Comparison of ENCODE assay signal across 26 cellular contexts in the genomic region with DNA sequence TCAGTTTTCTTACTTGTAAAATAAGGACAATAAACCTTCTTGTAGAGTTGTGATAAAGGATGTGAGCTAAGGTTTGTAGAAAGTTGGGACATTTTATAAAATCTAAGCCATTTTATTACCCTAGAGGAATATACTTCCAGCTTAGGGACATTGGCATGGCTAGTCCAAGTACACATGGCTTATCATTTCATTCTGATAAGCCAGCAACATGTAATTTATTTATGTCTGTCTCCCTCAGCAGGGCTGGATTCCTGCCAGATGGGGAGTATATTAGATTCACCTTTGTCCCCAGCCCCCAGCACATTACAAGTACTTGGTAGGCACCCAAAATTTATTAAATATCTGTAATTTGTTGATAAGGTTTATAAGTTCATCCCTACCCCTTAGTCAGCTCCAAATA. TPM values are rescaled to one million over a fixed set of nuclear protein-coding genes. Genes with fewer than 3 reads are reported as not detected.
"Had no signal": no experiment of that assay in that cellular context is flagged by ENCODE, and none has a peak within 500 bp of the region (broad histone marks: within the 10 kb centered on the region; RNA-seq: fewer than 3 reads in every experiment).

No MANE protein-coding gene starts in this region.

- H3K27ac ChIP-seq: brain microvascular endothelial cell, PC-9, SK-N-MC, WERI-Rb-1 had no signal

- H3K4me2 ChIP-seq: PC-9 had no signal

- H3K4me3 ChIP-seq: PC-9, SK-N-MC had no signal

- H3K4me1 Mint-ChIP-seq: activated CD4-positive, alpha-beta T cell treated with anti-CD3 and anti-CD28 coated beads for 36 hours had no signal

- H3K27me3 Mint-ChIP-seq: activated CD4-positive, alpha-beta T cell treated with anti-CD3 and anti-CD28 coated beads for 36 hours; activated naive CD4-positive, alpha-beta T cell treated with anti-CD3 and anti-CD28 coated beads, Interleukin-2, amount 10 ng/mL, durations not matched to agents 7 days and 5 days had no signal

- H2AFZ ChIP-seq: PC-9 had no signal

- H3K36me3 ChIP-seq: brain microvascular endothelial cell, WERI-Rb-1 had no signal

- H3K9me3 Mint-ChIP-seq: activated CD8-positive, alpha-beta T cell treated with anti-CD3 and anti-CD28 coated beads for 36 hours; activated naive CD4-positive, alpha-beta T cell treated with anti-CD3 and anti-CD28 coated beads, Interleukin-2, amount 10 ng/mL, durations not matched to agents 7 days and 5 days; activated naive CD8-positive, alpha-beta T cell treated with anti-CD3 and anti-CD28 coated beads for 36 hours; activated T-cell treated with anti-CD3 and anti-CD28 coated beads, Interleukin-2, amount 50 U/mL, for 72 hours; activated T-helper 2 cell treated with anti-CD3 and anti-CD28 coated beads, Interferon-gamma antibody, Interleukin-2, Interleukin-4, amounts not matched to agents 10 μg/mL and 5 μg/mL and 100 μg/mL, durations not matched to agents 14 hours and 24 hours and 36 hours; T-helper 1 cell treated with Interleukin-12 subunit alpha and Interleukin-12 subunit beta and Interleukin-4 antibody, amounts not matched to agents 30 μg/mL and 1 μg/mL, for 36 hours had no signal

- ATAC-seq: activated CD4-positive, alpha-beta T cell treated with anti-CD3 and anti-CD28 coated beads for 36 hours; activated CD8-positive, alpha-beta T cell treated with anti-CD3 and anti-CD28 coated beads for 36 hours; activated T-cell treated with anti-CD3 and anti-CD28 coated beads, Interleukin-2, amount 50 U/mL, for 72 hours had no signal

- H3K27ac Mint-ChIP-seq: activated CD4-positive, alpha-beta T cell treated with anti-CD3 and anti-CD28 coated beads for 36 hours; activated CD8-positive, alpha-beta T cell treated with anti-CD3 and anti-CD28 coated beads for 36 hours; activated naive CD4-positive, alpha-beta T cell treated with anti-CD3 and anti-CD28 coated beads, Interleukin-2, amount 10 ng/mL, durations not matched to agents 7 days and 5 days; activated naive CD8-positive, alpha-beta T cell treated with anti-CD3 and anti-CD28 coated beads for 36 hours; activated T-cell treated with anti-CD3 and anti-CD28 coated beads, Interleukin-2, amount 50 U/mL, for 72 hours; activated T-helper 2 cell treated with anti-CD3 and anti-CD28 coated beads, Interferon-gamma antibody, Interleukin-2, Interleukin-4, amounts not matched to agents 10 μg/mL and 5 μg/mL and 100 μg/mL, durations not matched to agents 14 hours and 24 hours and 36 hours; T-helper 1 cell treated with Interleukin-12 subunit alpha and Interleukin-12 subunit beta and Interleukin-4 antibody, amounts not matched to agents 30 μg/mL and 1 μg/mL, for 36 hours had no signal

- DNase-seq: activated CD4-positive, alpha-beta T cell treated with anti-CD3 and anti-CD28 coated beads for 36 hours; activated CD8-positive, alpha-beta memory T cell treated with anti-CD3 and anti-CD28 coated beads, Interleukin-2, amount 50 U/mL, for 4 hours; activated CD8-positive, alpha-beta T cell treated with anti-CD3 and anti-CD28 coated beads for 36 hours; activated gamma-delta T cell treated with Interleukin-2 at 50 U/mL for 16 hours; activated naive CD4-positive, alpha-beta T cell treated with anti-CD3 and anti-CD28 coated beads, Interleukin-2, amount 10 ng/mL, durations not matched to agents 7 days and 5 days; activated naive CD8-positive, alpha-beta T cell treated with anti-CD3 and anti-CD28 coated beads for 36 hours; activated T-cell treated with anti-CD3 and anti-CD28 coated beads, Interleukin-2, amount 50 U/mL, for 72 hours; brain microvascular endothelial cell; caudate nucleus; Kasumi-1; KBM-7; NCI-H146; NCI-H187 treated with DMSO at 0.1 percent for 48 hours; NCI-H2081 treated with DMSO at 0.1 percent for 48 hours; NCI-H2227 treated with DMSO at 0.1 percent for 48 hours; NCI-H774; PC-9; SIG-M5; T-helper 9 cell; WERI-Rb-1 had no signal

- H3K36me3 Mint-ChIP-seq: activated naive CD4-positive, alpha-beta T cell treated with anti-CD3 and anti-CD28 coated beads, Interleukin-2, amount 10 ng/mL, durations not matched to agents 7 days and 5 days; activated naive CD8-positive, alpha-beta T cell treated with anti-CD3 and anti-CD28 coated beads for 36 hours had no signal

- H3K27me3 ChIP-seq: brain microvascular endothelial cell had no signal

- H3K4me3 Mint-ChIP-seq: activated CD4-positive, alpha-beta T cell treated with anti-CD3 and anti-CD28 coated beads for 36 hours; activated CD8-positive, alpha-beta T cell treated with anti-CD3 and anti-CD28 coated beads for 36 hours; activated naive CD4-positive, alpha-beta T cell treated with anti-CD3 and anti-CD28 coated beads, Interleukin-2, amount 10 ng/mL, durations not matched to agents 7 days and 5 days; activated naive CD8-positive, alpha-beta T cell treated with anti-CD3 and anti-CD28 coated beads for 36 hours; activated T-cell treated with anti-CD3 and anti-CD28 coated beads, Interleukin-2, amount 50 U/mL, for 72 hours; T-helper 1 cell treated with Interleukin-12 subunit alpha and Interleukin-12 subunit beta and Interleukin-4 antibody, amounts not matched to agents 30 μg/mL and 1 μg/mL, for 36 hours had no signal

RNA-seq across cellular contexts. Expression of gene TBPL2, which starts 22.5 kb away (rescaled TPM):
- total RNA-seq: activated CD4-positive, alpha-beta T cell treated with anti-CD3 and anti-CD28 coated beads for 36 hours; activated CD8-positive, alpha-beta T cell treated with anti-CD3 and anti-CD28 coated beads for 36 hours; activated naive CD8-positive, alpha-beta T cell treated with anti-CD3 and anti-CD28 coated beads for 36 hours; activated T-cell treated with anti-CD3 and anti-CD28 coated beads, Interleukin-2, amount 50 U/mL, for 72 hours; activated T-helper 2 cell treated with anti-CD3 and anti-CD28 coated beads, Interferon-gamma antibody, Interleukin-2, Interleukin-4, amounts not matched to agents 10 μg/mL and 5 μg/mL and 100 μg/mL, durations not matched to agents 14 hours and 24 hours and 36 hours; cerebellum; NCI-H460; PC-9 had no signal
- polyA plus RNA-seq: adipose tissue had no signal
